28 cellular contexts compared by ENCODE assay signal in genomic region chr7:149778327-149778637, GRCh38. TPM values are rescaled to one million over a fixed set of nuclear protein-coding genes. Genes with fewer than 3 reads are reported as not detected.
"Had no signal": no experiment of that assay in that cellular context is flagged by ENCODE, and none has a peak within 500 bp of the region (broad histone marks: within the 10 kb centered on the region; RNA-seq: fewer than 3 reads in every experiment).

No MANE protein-coding gene starts in this region.

- H3K9me3 ChIP-seq: lower lobe of right lung, pancreas, psoas muscle, right lobe of liver, stomach, testis, thyroid gland, transverse colon, upper lobe of right lung had no signal

- H3K9me3 Mint-ChIP-seq: naive thymus-derived CD8-positive, alpha-beta T cell; nephron progenitor cell; stimulated activated naive B cell treated with anti-CD40 and anti-IgM and Interleukin-4, amounts not matched to agents 10 μg/mL and 1 μg/mL and 100 μg/mL, for 72 hours had no signal

- DNase-seq: hippocampal formation; kidney glomerular epithelial cell; left cardiac atrium; mammary epithelial cell; mesenchymal stem cell; naive thymus-derived CD8-positive, alpha-beta T cell; nephron progenitor cell; nucleus accumbens; psoas muscle; right lobe of liver; stimulated activated CD4-positive, alpha-beta T cell treated with anti-CD3 and anti-CD28 coated beads, Interleukin-1b, Interleukin-23, amount 100 ng/mL, for 48 hours; stimulated activated CD4-positive, alpha-beta T cell treated with anti-CD3 and anti-CD28 coated beads, Interleukin-2, amount 100 ng/mL, for 48 hours; stimulated activated CD4-positive, alpha-beta T cell treated with anti-CD3 and anti-CD28 coated beads, Interleukin-4, amount 100 ng/mL, for 4 hours; stimulated activated CD8-positive, alpha-beta memory T cell treated with anti-CD3 and anti-CD28 coated beads, Interleukin-4, amount 100 ng/mL, for 48 hours; stimulated activated naive B cell treated with anti-CD40 and anti-IgM and Interleukin-4, amounts not matched to agents 10 μg/mL and 1 μg/mL and 100 μg/mL, for 72 hours; stimulated activated naive CD8-positive, alpha-beta T cell treated with anti-CD3 and anti-CD28 coated beads, Interleukin-15, Interleukin-2, amounts not matched to agents 100 U/mL and 50 U/mL, for 24 hours; stomach; testis; thyroid gland; transverse colon had no signal

- H3K27ac ChIP-seq: lower lobe of right lung, pancreas, psoas muscle, right lobe of liver, stomach, testis, thyroid gland, transverse colon, upper lobe of right lung had no signal

- H3K4me2 ChIP-seq: smooth muscle cell had no signal

- H3K27me3 ChIP-seq: pancreas, right lobe of liver, testis, thyroid gland, upper lobe of right lung had no signal

- H3K27me3 Mint-ChIP-seq: naive thymus-derived CD8-positive, alpha-beta T cell had no signal

- H3K4me1 ChIP-seq: pancreas, psoas muscle, right lobe of liver, testis had no signal

- H3K4me3 ChIP-seq: lower lobe of right lung, pancreas, psoas muscle, right lobe of liver, smooth muscle cell, stomach, testis, thyroid gland, transverse colon, upper lobe of right lung had no signal

- H3K27ac Mint-ChIP-seq: naive thymus-derived CD8-positive, alpha-beta T cell had no signal

- H3K4me3 Mint-ChIP-seq: naive thymus-derived CD8-positive, alpha-beta T cell; nephron progenitor cell; stimulated activated naive B cell treated with anti-CD40 and anti-IgM and Interleukin-4, amounts not matched to agents 10 μg/mL and 1 μg/mL and 100 μg/mL, for 72 hours had no signal

- ATAC-seq: left cardiac atrium; left lobe of liver; lower lobe of right lung; naive thymus-derived CD8-positive, alpha-beta T cell; pancreas; psoas muscle; right lobe of liver; stimulated activated naive B cell treated with anti-CD40 and anti-IgM and Interleukin-4, amounts not matched to agents 10 μg/mL and 1 μg/mL and 100 μg/mL, for 72 hours; stimulated activated naive CD8-positive, alpha-beta T cell treated with anti-CD3 and anti-CD28 coated beads, Interleukin-15, Interleukin-2, amounts not matched to agents 100 U/mL and 50 U/mL, for 24 hours; upper lobe of right lung had no signal

- H3K36me3 Mint-ChIP-seq: naive thymus-derived CD8-positive, alpha-beta T cell; stimulated activated naive B cell treated with anti-CD40 and anti-IgM and Interleukin-4, amounts not matched to agents 10 μg/mL and 1 μg/mL and 100 μg/mL, for 72 hours had no signal

- H3K36me3 ChIP-seq: lower lobe of right lung, pancreas, right lobe of liver, stomach, thyroid gland, transverse colon, upper lobe of right lung had no signal

- FAIRE-seq: keratinocyte, pancreas, urothelium cell line had no signal

RNA-seq across cellular contexts. Expression of gene ZNF467, which starts 4.9 kb away (rescaled TPM):
- total RNA-seq: osteoblast had no signal
